21 cellular contexts compared by ENCODE assay signal in genomic region chr6:38198219-38198618, GRCh38.
A peak's percentile ranks its signal among the peaks of the same experiment; 100 is the strongest.
DNase-seq lines count a peak whose midpoint lies in the region; ATAC-seq and TF ChIP-seq lines count a peak whose summit lies in the region.
"Had no signal": no experiment of that assay in that cellular context is flagged by ENCODE, and none has a peak within 500 bp of the region (broad histone marks: within the 10 kb centered on the region; RNA-seq: fewer than 3 reads in every experiment).

No MANE protein-coding gene starts in this region.

- no peak overlapping the region for H3K27ac ChIP-seq in WERI-Rb-1
- H3K27ac ChIP-seq: C4-2B, HL-60, SJSA1 had no signal

- H3K4me1 Mint-ChIP-seq in osteocyte (ENCODE audit: unreplicated experiment): peaks cover 2% of the 10 kb centered on the region

- no peaks in the 10 kb centered on the region for H3K27me3 ChIP-seq in WERI-Rb-1 (ENCODE audit: insufficient read depth, low read depth, severe bottlenecking)
- H3K27me3 ChIP-seq: MG63, SJSA1 had no signal

- H3K27me3 Mint-ChIP-seq in osteocyte (ENCODE audit: unreplicated experiment): no peaks in the 10 kb centered on the region

- TF ChIP-seq CTCF in WERI-Rb-1 (IDR thresholded peaks at IDR 0.05; ENCODE audit: low read depth, low read length): 0 out of 2 replicates have a peak, but pooled peaks have one; percentile 5
- TF ChIP-seq CTCF in osteocyte (IDR thresholded peaks at IDR 0.05): no peak

- H3K4me3 Mint-ChIP-seq in osteocyte (ENCODE audit: unreplicated experiment): no peak overlapping the region
- H3K4me3 Mint-ChIP-seq: HFFc6 had no signal

- DNase-seq in left ventricle myocardium superior (no peak), cardiac septum (ENCODE audit: low spot score) (no peak), OCI-M1 (lab: John Stamatoyannopoulos, UW) (peak; percentile 21), WERI-Rb-1 (no peak), osteocyte (ENCODE audit: extremely low spot score, unreplicated experiment) (peak; percentile 36)
- DNase-seq: ACHN, DMS79 treated with DMSO at 0.1 percent for 48 hours, H7, HFFc6, IMR-90, Karpas-422, MG63, NCI-H1048, NCI-H1436 treated with DMSO at 0.1 percent for 48 hours, NCI-H2081 treated with DMSO at 0.1 percent for 48 hours, NCI-H510A had no signal

- H3K4me3 ChIP-seq in WERI-Rb-1 (ENCODE audit: low read depth, low read length): no peak overlapping the region
- H3K4me3 ChIP-seq: MG63, SJSA1 had no signal

- intact Hi-C loops in left ventricle myocardium superior (cut with micrococcal nuclease): no loop called here
- intact Hi-C loops in cardiac septum (cut with DNase I): no loop called here

- H3K9me3 Mint-ChIP-seq in osteocyte (ENCODE audit: unreplicated experiment): peaks cover 13% of the 10 kb centered on the region
- H3K9me3 Mint-ChIP-seq: HFFc6 had no signal

- H3K36me3 Mint-ChIP-seq in osteocyte (ENCODE audit: unreplicated experiment): peaks cover 2% of the 10 kb centered on the region

- no peak overlapping the region for H3K27ac Mint-ChIP-seq in osteocyte (ENCODE audit: unreplicated experiment)
- H3K27ac Mint-ChIP-seq: HFFc6 had no signal

- ATAC-seq in left ventricle myocardium superior (peak; percentile 66), GM21390 (IDR thresholded peaks at IDR 0.05; ENCODE audit: unreplicated experiment) (no peak), HG03095 (IDR thresholded peaks at IDR 0.05; ENCODE audit: unreplicated experiment) (no peak)

- H3K36me3 ChIP-seq in WERI-Rb-1: no peaks in the 10 kb centered on the region
- H3K36me3 ChIP-seq: MG63, SJSA1 had no signal

- H3K9me3 ChIP-seq in WERI-Rb-1 (ENCODE audit: severe bottlenecking): no peaks in the 10 kb centered on the region
- H3K9me3 ChIP-seq: MG63, SJSA1 had no signal

Comparison
In these comparisons a context has a peak if more than half of its experiments do, and no peak if none do; other contexts are left out.
1. DNase-seq: peak in OCI-M1 (single experiment) and osteocyte (single experiment); none in left ventricle myocardium superior (single experiment), cardiac septum (single experiment) and WERI-Rb-1 (single experiment).